37 cellular contexts compared by ENCODE assay signal in genomic region chr9:18749711-18750110, GRCh38.
"Had no signal": no experiment of that assay in that cellular context is flagged by ENCODE, and none has a peak within 500 bp of the region (broad histone marks: within the 10 kb centered on the region; RNA-seq: fewer than 3 reads in every experiment).

No MANE protein-coding gene starts in this region.

- H3K4me3 ChIP-seq: adrenal gland, ascending aorta, body of pancreas, breast epithelium, cardiac muscle cell had no signal

- H3K27ac ChIP-seq: adrenal gland, ascending aorta, body of pancreas, brain microvascular endothelial cell, breast epithelium, cardiac muscle cell had no signal

- H3K27me3 Mint-ChIP-seq: activated naive CD4-positive, alpha-beta T cell treated with anti-CD3 and anti-CD28 coated beads, Interleukin-2, amount 10 ng/mL, durations not matched to agents 7 days and 5 days; activated naive CD4-positive, alpha-beta T cell treated with anti-CD3 and anti-CD28 coated beads, Interleukin-2, amount 50 U/mL, for 24 hours; activated naive CD8-positive, alpha-beta T cell; activated naive CD8-positive, alpha-beta T cell treated with anti-CD3 and anti-CD28 coated beads, Interleukin-2, amount 10 ng/mL, durations not matched to agents 7 days and 5 days; activated naive CD8-positive, alpha-beta T cell treated with anti-CD3 and anti-CD28 coated beads, Interleukin-2, amount 50 U/mL, for 24 hours had no signal

- H3K27me3 ChIP-seq: adrenal gland, ascending aorta, body of pancreas, brain microvascular endothelial cell, breast epithelium, cardiac muscle cell had no signal

- H3K4me1 Mint-ChIP-seq: activated naive CD4-positive, alpha-beta T cell treated with anti-CD3 and anti-CD28 coated beads, Interleukin-2, amount 10 ng/mL, durations not matched to agents 7 days and 5 days; activated naive CD4-positive, alpha-beta T cell treated with anti-CD3 and anti-CD28 coated beads, Interleukin-2, amount 50 U/mL, for 24 hours; activated naive CD8-positive, alpha-beta T cell treated with anti-CD3 and anti-CD28 coated beads for 36 hours; activated naive CD8-positive, alpha-beta T cell treated with anti-CD3 and anti-CD28 coated beads, Interleukin-2, amount 10 ng/mL, durations not matched to agents 7 days and 5 days; activated naive CD8-positive, alpha-beta T cell treated with anti-CD3 and anti-CD28 coated beads, Interleukin-2, amount 50 U/mL, for 24 hours; activated T-helper 17 cell treated with anti-CD3 and anti-CD28 coated beads, Interleukin-2, amount 50 U/mL, for 72 hours; central memory CD8-positive, alpha-beta T cell had no signal

- H3K36me3 Mint-ChIP-seq: activated naive CD4-positive, alpha-beta T cell treated with anti-CD3 and anti-CD28 coated beads, Interleukin-2, amount 10 ng/mL, durations not matched to agents 7 days and 5 days; activated naive CD4-positive, alpha-beta T cell treated with anti-CD3 and anti-CD28 coated beads, Interleukin-2, amount 50 U/mL, for 24 hours; activated naive CD4-positive, alpha-beta T cell treated with anti-CD3 and anti-CD28 coated beads, Interleukin-2, amount 50 U/mL, for 72 hours; activated naive CD8-positive, alpha-beta T cell; activated naive CD8-positive, alpha-beta T cell treated with anti-CD3 and anti-CD28 coated beads for 36 hours; activated naive CD8-positive, alpha-beta T cell treated with anti-CD3 and anti-CD28 coated beads, Interleukin-2, amount 10 ng/mL, durations not matched to agents 7 days and 5 days; brain had no signal

- H3K36me3 ChIP-seq: adrenal gland, breast epithelium, cardiac muscle cell had no signal

- DNase-seq: activated effector memory CD4-positive, alpha-beta T cell treated with anti-CD3 and anti-CD28 coated beads, Interleukin-2, amount 50 U/mL, for 16 hours; activated effector memory CD4-positive, alpha-beta T cell treated with Interleukin-2 at 50 U/mL for 16 hours; activated gamma-delta T cell; activated gamma-delta T cell treated with Interleukin-2 at 50 U/mL for 16 hours; activated naive CD4-positive, alpha-beta T cell; activated naive CD4-positive, alpha-beta T cell treated with anti-CD3 and anti-CD28 coated beads for 36 hours; activated naive CD4-positive, alpha-beta T cell treated with anti-CD3 and anti-CD28 coated beads, Interleukin-2, amount 10 ng/mL, durations not matched to agents 7 days and 5 days; activated naive CD4-positive, alpha-beta T cell treated with anti-CD3 and anti-CD28 coated beads, Interleukin-2, amount 50 U/mL, for 16 hours; activated naive CD4-positive, alpha-beta T cell treated with Interleukin-2 at 50 U/mL for 16 hours; activated naive CD8-positive, alpha-beta T cell treated with anti-CD3 and anti-CD28 coated beads for 36 hours; activated naive CD8-positive, alpha-beta T cell treated with anti-CD3 and anti-CD28 coated beads, Interleukin-2, amount 10 ng/mL, durations not matched to agents 7 days and 5 days; activated naive CD8-positive, alpha-beta T cell treated with anti-CD3 and anti-CD28 coated beads, Interleukin-2, amount 50 U/mL, for 24 hours; activated T-cell treated with anti-CD3 and anti-CD28 coated beads, Interleukin-2, amount 50 U/mL, for 24 hours; activated T-cell treated with anti-CD3 and anti-CD28 coated beads, Interleukin-2, amount 50 U/mL, for 4 hours; activated T-cell treated with anti-CD3 and anti-CD28 coated beads, Interleukin-2, amount 50 U/mL, for 48 hours; activated T-cell treated with anti-CD3 and anti-CD28 coated beads, Interleukin-2, amount 50 U/mL, for 72 hours; adrenal gland; amniotic stem cell; amygdala; anterior cingulate cortex; aorta; body of pancreas; brain microvascular endothelial cell; caudate nucleus; central memory CD4-positive, alpha-beta T cell; cerebellar nuclear complex had no signal

- H3K27ac Mint-ChIP-seq: activated naive CD4-positive, alpha-beta T cell treated with anti-CD3 and anti-CD28 coated beads for 36 hours; activated naive CD4-positive, alpha-beta T cell treated with anti-CD3 and anti-CD28 coated beads, Interleukin-2, amount 10 ng/mL, durations not matched to agents 7 days and 5 days; activated naive CD4-positive, alpha-beta T cell treated with anti-CD3 and anti-CD28 coated beads, Interleukin-2, amount 50 U/mL, for 24 hours; activated naive CD4-positive, alpha-beta T cell treated with anti-CD3 and anti-CD28 coated beads, Interleukin-2, amount 50 U/mL, for 72 hours; activated naive CD8-positive, alpha-beta T cell; activated naive CD8-positive, alpha-beta T cell treated with anti-CD3 and anti-CD28 coated beads for 36 hours; activated naive CD8-positive, alpha-beta T cell treated with anti-CD3 and anti-CD28 coated beads, Interleukin-2, amount 10 ng/mL, durations not matched to agents 7 days and 5 days; activated naive CD8-positive, alpha-beta T cell treated with anti-CD3 and anti-CD28 coated beads, Interleukin-2, amount 50 U/mL, for 24 hours; activated T-cell treated with anti-CD3 and anti-CD28 coated beads, Interleukin-2, amount 50 U/mL, for 24 hours; activated T-cell treated with anti-CD3 and anti-CD28 coated beads, Interleukin-2, amount 50 U/mL, for 72 hours; activated T-helper 1 cell treated with anti-CD3 and anti-CD28 coated beads, Interleukin-12 subunit alpha, Interleukin-12 subunit beta, Interleukin-2, Interleukin-4 antibody, amounts not matched to agents 30 ng/mL and 10 ng/mL and 1 ng/mL, durations not matched to agents 14 hours and 24 hours and 36 hours; activated T-helper 17 cell treated with anti-CD3 and anti-CD28 coated beads, Interleukin-2, amount 50 U/mL, for 72 hours; activated T-helper 2 cell treated with anti-CD3 and anti-CD28 coated beads, Interferon-gamma antibody, Interleukin-2, Interleukin-4, amounts not matched to agents 10 μg/mL and 5 μg/mL and 100 μg/mL, durations not matched to agents 14 hours and 24 hours and 36 hours; brain had no signal

- H3K9me3 Mint-ChIP-seq: activated naive CD4-positive, alpha-beta T cell treated with anti-CD3 and anti-CD28 coated beads for 36 hours; activated naive CD4-positive, alpha-beta T cell treated with anti-CD3 and anti-CD28 coated beads, Interleukin-2, amount 10 ng/mL, durations not matched to agents 7 days and 5 days; activated naive CD4-positive, alpha-beta T cell treated with anti-CD3 and anti-CD28 coated beads, Interleukin-2, amount 50 U/mL, for 24 hours; activated naive CD4-positive, alpha-beta T cell treated with anti-CD3 and anti-CD28 coated beads, Interleukin-2, amount 50 U/mL, for 72 hours; activated naive CD8-positive, alpha-beta T cell treated with anti-CD3 and anti-CD28 coated beads for 36 hours; activated naive CD8-positive, alpha-beta T cell treated with anti-CD3 and anti-CD28 coated beads, Interleukin-2, amount 10 ng/mL, durations not matched to agents 7 days and 5 days; activated naive CD8-positive, alpha-beta T cell treated with anti-CD3 and anti-CD28 coated beads, Interleukin-2, amount 50 U/mL, for 24 hours; activated T-cell treated with anti-CD3 and anti-CD28 coated beads, Interleukin-2, amount 50 U/mL, for 24 hours; activated T-cell treated with anti-CD3 and anti-CD28 coated beads, Interleukin-2, amount 50 U/mL, for 4 hours; activated T-cell treated with anti-CD3 and anti-CD28 coated beads, Interleukin-2, amount 50 U/mL, for 72 hours; activated T-helper 1 cell treated with anti-CD3 and anti-CD28 coated beads, Interleukin-12 subunit alpha, Interleukin-12 subunit beta, Interleukin-2, Interleukin-4 antibody, amounts not matched to agents 30 ng/mL and 10 ng/mL and 1 ng/mL, durations not matched to agents 14 hours and 24 hours and 36 hours; activated T-helper 17 cell treated with anti-CD3 and anti-CD28 coated beads, Interleukin-2, amount 50 U/mL, for 72 hours; activated T-helper 2 cell treated with anti-CD3 and anti-CD28 coated beads, Interferon-gamma antibody, Interleukin-2, Interleukin-4, amounts not matched to agents 10 μg/mL and 5 μg/mL and 100 μg/mL, durations not matched to agents 14 hours and 24 hours and 36 hours; brain; central memory CD8-positive, alpha-beta T cell had no signal

- H3K9me3 ChIP-seq: adrenal gland, ascending aorta, body of pancreas, breast epithelium had no signal

- H3K4me1 ChIP-seq: ascending aorta, body of pancreas, breast epithelium had no signal

- ATAC-seq: activated naive CD4-positive, alpha-beta T cell treated with anti-CD3 and anti-CD28 coated beads, Interleukin-2, amount 50 U/mL, for 72 hours; activated naive CD8-positive, alpha-beta T cell treated with anti-CD3 and anti-CD28 coated beads, Interleukin-2, amount 50 U/mL, for 24 hours; activated T-cell treated with anti-CD3 and anti-CD28 coated beads, Interleukin-2, amount 50 U/mL, for 4 hours; activated T-cell treated with anti-CD3 and anti-CD28 coated beads, Interleukin-2, amount 50 U/mL, for 72 hours; activated T-helper 17 cell treated with anti-CD3 and anti-CD28 coated beads, Interleukin-2, amount 50 U/mL, for 72 hours; body of pancreas had no signal

- H3K4me3 Mint-ChIP-seq: activated naive CD4-positive, alpha-beta T cell treated with anti-CD3 and anti-CD28 coated beads for 36 hours; activated naive CD4-positive, alpha-beta T cell treated with anti-CD3 and anti-CD28 coated beads, Interleukin-2, amount 10 ng/mL, durations not matched to agents 7 days and 5 days; activated naive CD4-positive, alpha-beta T cell treated with anti-CD3 and anti-CD28 coated beads, Interleukin-2, amount 50 U/mL, for 24 hours; activated naive CD8-positive, alpha-beta T cell; activated naive CD8-positive, alpha-beta T cell treated with anti-CD3 and anti-CD28 coated beads for 36 hours; activated naive CD8-positive, alpha-beta T cell treated with anti-CD3 and anti-CD28 coated beads, Interleukin-2, amount 10 ng/mL, durations not matched to agents 7 days and 5 days; activated naive CD8-positive, alpha-beta T cell treated with anti-CD3 and anti-CD28 coated beads, Interleukin-2, amount 50 U/mL, for 24 hours; activated T-cell treated with anti-CD3 and anti-CD28 coated beads, Interleukin-2, amount 50 U/mL, for 24 hours; activated T-cell treated with anti-CD3 and anti-CD28 coated beads, Interleukin-2, amount 50 U/mL, for 4 hours; activated T-cell treated with anti-CD3 and anti-CD28 coated beads, Interleukin-2, amount 50 U/mL, for 72 hours; activated T-helper 1 cell treated with anti-CD3 and anti-CD28 coated beads, Interleukin-12 subunit alpha, Interleukin-12 subunit beta, Interleukin-2, Interleukin-4 antibody, amounts not matched to agents 30 ng/mL and 10 ng/mL and 1 ng/mL, durations not matched to agents 14 hours and 24 hours and 36 hours; activated T-helper 17 cell treated with anti-CD3 and anti-CD28 coated beads, Interleukin-2, amount 50 U/mL, for 72 hours; brain; central memory CD8-positive, alpha-beta T cell had no signal
